ENCODE assay signal across 29 cellular contexts in genomic region chrX:136032370-136032769, GRCh38. TPM values are rescaled to one million over a fixed set of nuclear protein-coding genes. Genes with fewer than 3 reads are reported as not detected.
DNase-seq lines count a peak whose midpoint lies in the region; ATAC-seq and TF ChIP-seq lines count a peak whose summit lies in the region.
"Had no signal": no experiment of that assay in that cellular context is flagged by ENCODE, and none has a peak within 500 bp of the region (broad histone marks: within the 10 kb centered on the region; RNA-seq: fewer than 3 reads in every experiment).

No MANE protein-coding gene starts in this region.

- DNase-seq in GM10266 (ENCODE audit: extremely low spot score) (peak; percentile 6), Peyer's patch (no peak), fibroblast of peridontal ligament (ENCODE audit: extremely low read depth) (peak; percentile 30), NCI-H187 (lab: John Stamatoyannopoulos, UW) (no peak), islet precursor cell (no peak)
- DNase-seq: activated CD4-positive, alpha-beta T cell treated with anti-CD3 and anti-CD28 coated beads, Interleukin-2, amount 10 ng/mL, durations not matched to agents 7 days and 5 days; activated CD8-positive, alpha-beta memory T cell treated with anti-CD3 and anti-CD28 coated beads, Interleukin-2, amount 10 ng/mL, durations not matched to agents 7 days and 5 days; activated naive CD4-positive, alpha-beta T cell treated with anti-CD3 and anti-CD28 coated beads for 36 hours; caudate nucleus; COR-L47; DND-41; dorsolateral prefrontal cortex; foreskin keratinocyte; hypothalamus; Kasumi-1; NCI-H1048; NCI-H1930; NCI-H2227 treated with DMSO at 0.1 percent for 48 hours; NCI-H774; pancreas; stimulated activated CD4-positive, alpha-beta T cell treated with anti-CD3 and anti-CD28 coated beads, Interleukin-15, amount 100 ng/mL, for 24 hours; stimulated activated naive CD8-positive, alpha-beta T cell treated with anti-CD3 and anti-CD28 coated beads, Interleukin-15, amount 100 ng/mL, for 72 hours had no signal

- H3K4me1 ChIP-seq in Peyer's patch: no peaks in the 10 kb centered on the region
- H3K4me1 ChIP-seq in subcutaneous abdominal adipose tissue (ENCODE audit: control insufficient read depth in 5 of 5, insufficient read depth in 5 of 5, low read length in 5 of 5): peaks cover 2 to 41% (median 27%) of the 10 kb centered on the region in 5 donors
- H3K4me1 ChIP-seq: foreskin keratinocyte, pancreas had no signal

- H3K36me3 ChIP-seq in Peyer's patch: no peaks in the 10 kb centered on the region
- H3K36me3 ChIP-seq in subcutaneous abdominal adipose tissue (ENCODE audit: control insufficient read depth in 5 of 5, insufficient read depth in 5 of 5, low read length in 5 of 5): no peaks in the 10 kb centered on the region
- H3K36me3 ChIP-seq: BLaER1, pancreas had no signal

- H3K9me3 ChIP-seq in Peyer's patch (no peaks in the 10 kb centered on the region), subcutaneous abdominal adipose tissue (ENCODE audit: control insufficient read depth in 5 of 5, low read length in 5 of 5) (no peaks in the 10 kb centered on the region)
- H3K9me3 ChIP-seq: BLaER1, pancreas had no signal

- H3K4me3 ChIP-seq in Peyer's patch (no peak overlapping the region), subcutaneous abdominal adipose tissue (ENCODE audit: low read depth in 1 of 5, low read length in 5 of 5) (no peak overlapping the region)
- H3K4me3 ChIP-seq: BLaER1, dorsolateral prefrontal cortex, GM12878, pancreas had no signal

- no peak for ATAC-seq in HG03354 (IDR thresholded peaks at IDR 0.05; ENCODE audit: poor library complexity, severe bottlenecking, unreplicated experiment)
- ATAC-seq in GM21619 (IDR thresholded peaks at IDR 0.05; ENCODE audit: unreplicated experiment): no peak
- ATAC-seq: activated CD8-positive, alpha-beta memory T cell treated with anti-CD3 and anti-CD28 coated beads, Interleukin-2, amount 10 ng/mL, durations not matched to agents 7 days and 5 days; foreskin keratinocyte; GM12878; HCT116; pancreas; sciatic nerve; stimulated activated naive CD8-positive, alpha-beta T cell treated with anti-CD3 and anti-CD28 coated beads, Interleukin-15, amount 100 ng/mL, for 72 hours had no signal

- H3K27ac ChIP-seq in Peyer's patch: peak overlapping the region in 3 of 4 donors; percentile 46 to 76 (median 64)
- H3K27ac ChIP-seq in subcutaneous abdominal adipose tissue (ENCODE audit: low read depth, low read length): peak overlapping the region; percentile 73
- H3K27ac ChIP-seq: BLaER1, foreskin keratinocyte, pancreas had no signal

- no peaks in the 10 kb centered on the region for H3K27me3 ChIP-seq in Peyer's patch
- H3K27me3 ChIP-seq in subcutaneous abdominal adipose tissue (ENCODE audit: control insufficient read depth in 5 of 5, insufficient read depth in 4 of 5, low read length in 5 of 5): peaks cover 0 to 5% (median 0%) of the 10 kb centered on the region in 5 donors
- H3K27me3 ChIP-seq: foreskin keratinocyte, pancreas had no signal

- no peak for TF ChIP-seq POLR2A in Peyer's patch (IDR thresholded peaks at IDR 0.05)

- no peak for TF ChIP-seq CTCF in GM10266 (IDR thresholded peaks at IDR 0.05; ENCODE audit: control insufficient read depth, insufficient read depth, low read depth, missing control alignments)
- TF ChIP-seq CTCF in Peyer's patch (IDR thresholded peaks at IDR 0.05): no peak

- no peak overlapping the region for H3K9ac ChIP-seq in subcutaneous abdominal adipose tissue (ENCODE audit: low read length in 5 of 5)
- H3K9ac ChIP-seq: BLaER1 had no signal

RNA-seq across cellular contexts. Expression of gene SLC9A6, which starts 47.1 kb away (rescaled TPM):
- total RNA-seq in Peyer's patch: 10 to 100 TPM in 3 of 4 donors, 1 to 10 TPM in 1; 9.9 to 28.7 (median 17.3) TPM

RNA-seq across cellular contexts. Expression of gene MMGT1, which starts 58.6 kb away (rescaled TPM):
- 10 to 100 TPM in 3 of 4 donors, 1 to 10 TPM in 1; 9.9 to 21.5 (median 13.5) TPM for total RNA-seq in Peyer's patch

Comparison
In these comparisons a context has a peak if more than half of its experiments do, and no peak if none do; other contexts are left out.
1. DNase-seq: peak in GM10266 (single experiment) and fibroblast of peridontal ligament (single experiment); none in Peyer's patch (0 of 3), NCI-H187 (0 of 2) and islet precursor cell (single experiment).